Comparison of ENCODE assay signal across 24 cellular contexts in genomic region chr20:19616620-19617019, GRCh38.
"Had no signal": no experiment of that assay in that cellular context is flagged by ENCODE, and none has a peak within 500 bp of the region (broad histone marks: within the 10 kb centered on the region; RNA-seq: fewer than 3 reads in every experiment).

No MANE protein-coding gene starts in this region.

- DNase-seq: hippocampal formation; kidney glomerular epithelial cell; left cardiac atrium; left lung; lower lobe of right lung; mammary epithelial cell; mesenchymal stem cell; naive thymus-derived CD4-positive, alpha-beta T cell; ovary; stimulated activated CD4-positive, alpha-beta T cell treated with anti-CD3 and anti-CD28 coated beads, Interleukin-12 subunit alpha, Interleukin-12 subunit beta, amount 100 ng/mL, for 4 hours; stimulated activated CD4-positive, alpha-beta T cell treated with anti-CD3 and anti-CD28 coated beads, Interleukin-15, amount 100 ng/mL, for 24 hours; stimulated activated CD4-positive, alpha-beta T cell treated with anti-CD3 and anti-CD28 coated beads, Interleukin-2, amount 100 ng/mL, for 24 hours; stimulated activated CD4-positive, alpha-beta T cell treated with anti-CD3 and anti-CD28 coated beads, Interleukin-4, amount 100 ng/mL, for 1 hour; stimulated activated naive CD4-positive, alpha-beta T cell; tibial artery; trophoblast cell; upper lobe of right lung had no signal

- H3K4me3 ChIP-seq: left lung, lower lobe of right lung, ovary, right atrium auricular region, skin epidermis, suprapubic skin, thoracic aorta, tibial artery, upper lobe of right lung had no signal

- H3K36me3 ChIP-seq: left lung, lower lobe of right lung, ovary, right atrium auricular region, suprapubic skin, thoracic aorta, tibial artery, upper lobe of right lung had no signal

- H3K9me3 ChIP-seq: left lung, lower lobe of right lung, ovary, right atrium auricular region, suprapubic skin, thoracic aorta, tibial artery, upper lobe of right lung had no signal

- H3K4me1 ChIP-seq: left lung, lower lobe of right lung, right atrium auricular region, suprapubic skin, upper lobe of right lung had no signal

- ATAC-seq: left cardiac atrium; left lung; lower lobe of right lung; naive thymus-derived CD4-positive, alpha-beta T cell; sciatic nerve; upper lobe of right lung had no signal

- H3K27ac ChIP-seq: left lung, lower lobe of right lung, ovary, right atrium auricular region, skin epidermis, suprapubic skin, thoracic aorta, tibial artery, upper lobe of right lung had no signal

- H3K27me3 ChIP-seq: left lung, ovary, right atrium auricular region, suprapubic skin, tibial artery, upper lobe of right lung had no signal

- FAIRE-seq: keratinocyte, urothelium cell line had no signal
